Comparison of ENCODE assay signal across 1 cellular context in genomic region chr2:85540131-85540587, GRCh38.
TF ChIP-seq lines count a peak whose summit lies in the region.

No MANE protein-coding gene starts in this region.

TF ChIP-seq in K562, 482 proteins besides CTCF, POLR2A, EP300 and RAD21 (continued from another document and continues in another):
- TF ChIP-seq NR2C1 (IDR thresholded peaks at IDR 0.05) (0 out of 2 replicates have a peak, but pooled peaks have one; percentile 20), NR2C1 (tag; IDR thresholded peaks at IDR 0.05) (no peak), NBN (IDR thresholded peaks at IDR 0.05; ENCODE audit: low read depth) (no peak), RFX5 (IDR thresholded peaks at IDR 0.05; ENCODE audit: low read depth, low read length) (peak; percentile 61; the same call in 1 of the 2 replicates), MXI1 (IDR thresholded peaks at IDR 0.05; ENCODE audit: low read depth, low read length) (no peak), SUPT5H (IDR thresholded peaks at IDR 0.05) (0 out of 2 replicates have a peak, but pooled peaks have one; percentile 25), HDAC3 (IDR thresholded peaks at IDR 0.05; ENCODE audit: borderline replicate concordance, partially characterized antibody) (no peak), TRIM28 (IDR thresholded peaks at IDR 0.05) (no peak), ETS1 (conservative IDR thresholded peaks at IDR 0.05; ENCODE audit: control insufficient read depth, low read depth, low read length) (no peak), WHSC1 (IDR thresholded peaks at IDR 0.05; ENCODE audit: low read length) (no peak), CEBPB (tag; IDR thresholded peaks at IDR 0.05) (no peak; the same call in 1 of the 2 replicates), MXD1 (CRISPR knock-in tag; IDR thresholded peaks at IDR 0.05; ENCODE audit: borderline replicate concordance, poor library complexity, severe bottlenecking) (no peak), RUNX1 (IDR thresholded peaks at IDR 0.05; ENCODE audit: low read depth) (no peak), GTF3C2 (IDR thresholded peaks at IDR 0.05; ENCODE audit: borderline replicate concordance, extremely low read depth, insufficient read length) (no peak), CCNT2 (IDR thresholded peaks at IDR 0.05; ENCODE audit: borderline replicate concordance, extremely low read depth, insufficient read length, low read depth, low read length) (no peak), KDM1A (IDR thresholded peaks at IDR 0.05) (peak; percentile 33 to 62), VEZF1 (CRISPR knock-in tag; IDR thresholded peaks at IDR 0.05) (no peak), ZBTB26 (CRISPR knock-in tag; IDR thresholded peaks at IDR 0.05) (no peak), SREBF1 (IDR thresholded peaks at IDR 0.05; ENCODE audit: borderline replicate concordance, low read depth, low read length) (no peak), SRSF1 (IDR thresholded peaks at IDR 0.05; ENCODE audit: low read depth, low read length) (no peak), LEF1 (IDR thresholded peaks at IDR 0.05) (no peak), TARDBP (IDR thresholded peaks at IDR 0.05) (no peak), HDAC6 (IDR thresholded peaks at IDR 0.05; ENCODE audit: low read depth, low read length) (no peak), ZNF609 (CRISPR knock-in tag; IDR thresholded peaks at IDR 0.05; ENCODE audit: borderline replicate concordance) (0 out of 2 replicates have a peak, but pooled peaks have one; percentile 35), KAT2B (IDR thresholded peaks at IDR 0.05; ENCODE audit: low read depth, low read length) (no peak), SMAD4 (CRISPR knock-in tag; conservative IDR thresholded peaks at IDR 0.05) (no peak), NR2C2 (CRISPR knock-in tag; IDR thresholded peaks at IDR 0.05) (no peak), NR2C2 (tag; IDR thresholded peaks at IDR 0.05) (no peak), MNT (conservative IDR thresholded peaks at IDR 0.05) (no peak), YY1 (IDR thresholded peaks at IDR 0.05; ENCODE audit: borderline replicate concordance in 1 of 3, control insufficient read depth in 1 of 3, extremely low read depth in 1 of 3, insufficient read depth in 3 of 3, insufficient read length in 1 of 3, insufficient replicate concordance in 2 of 3, low read depth in 1 of 3, low read length in 2 of 3) (peak in 1 of 3 experiments; percentile 77), SNAPC5 (CRISPR knock-in tag; IDR thresholded peaks at IDR 0.05) (no peak), TRIM25 (IDR thresholded peaks at IDR 0.05; ENCODE audit: borderline replicate concordance) (no peak), CAMTA2 (CRISPR knock-in tag; conservative IDR thresholded peaks at IDR 0.05) (no peak), CREBBP (IDR thresholded peaks at IDR 0.05; ENCODE audit: low read depth, low read length) (no peak), POLR3G (IDR thresholded peaks at IDR 0.05; ENCODE audit: extremely low read depth, insufficient read length, insufficient replicate concordance) (no peak), POLR2AphosphoS5 (IDR thresholded peaks at IDR 0.05; ENCODE audit: control insufficient read depth, insufficient read depth, low read depth, low read length) (peak; percentile 43; the same call in 1 of the 2 replicates), GATAD2A (IDR thresholded peaks at IDR 0.05) (no peak), SIX5 (IDR thresholded peaks at IDR 0.05; ENCODE audit: borderline replicate concordance in 1 of 2, insufficient read depth in 1 of 2, low read depth in 1 of 2, low read length in 2 of 2) (no peak), CHD1 (IDR thresholded peaks at IDR 0.05; ENCODE audit: low read length) (no peak), ELF1 (tag; IDR thresholded peaks at IDR 0.05) (no peak), PRMT5 (CRISPR knock-in tag; IDR thresholded peaks at IDR 0.05) (no peak), ZNF140 (CRISPR knock-in tag; IDR thresholded peaks at IDR 0.05) (no peak), MTA3 (IDR thresholded peaks at IDR 0.05; ENCODE audit: borderline replicate concordance) (no peak), HNRNPH1 (optimal IDR thresholded peaks at IDR 0.05; ENCODE audit: low read depth, low read length) (peak; percentile 10), SNRNP70 (optimal IDR thresholded peaks at IDR 0.05; ENCODE audit: low read depth, low read length) (no peak), POLR3A (IDR thresholded peaks at IDR 0.05; ENCODE audit: borderline replicate concordance, extremely low read depth, insufficient read depth, insufficient read length) (no peak), SP1 (CRISPR knock-in tag; IDR thresholded peaks at IDR 0.05) (0 out of 2 replicates have a peak, but pooled peaks have one; percentile 12), NR4A1 (CRISPR knock-in tag; IDR thresholded peaks at IDR 0.05) (no peak), NR4A1 (tag; IDR thresholded peaks at IDR 0.05) (no peak), DMBX1 (CRISPR knock-in tag; IDR thresholded peaks at IDR 0.05; ENCODE audit: borderline replicate concordance) (no peak)
